In genomic region chr2:126658910-126659613, GRCh38 we compare ENCODE assay signal across 8 cellular contexts. TPM values are rescaled to one million over a fixed set of nuclear protein-coding genes. Genes with fewer than 3 reads are reported as not detected.
DNase-seq lines count a peak whose midpoint lies in the region; TF ChIP-seq lines count a peak whose summit lies in the region.

No MANE protein-coding gene starts in this region.

- peaks cover 27% of the 10 kb centered on the region for H3F3A ChIP-seq in GM23248 (ENCODE audit: insufficient read depth)

- in situ Hi-C loops in GM23248 (cut with MboI), result no loop called here

- H3K27ac ChIP-seq in GM23248, result peak overlapping the region; percentile 99

- 7 to 10% methylated on average over 11 of the region's 11 CpGs for WGBS in GM23248 (ENCODE audit: low coverage in 1 of 2, low lambda C conversion rate in 2 of 2, missing lambda C conversion rate in 2 of 2), 2 experiments

- H2AFZ ChIP-seq in GM23248, result peak overlapping the region; percentile 34; the same call in 1 of the 2 replicates

- DNase-seq in GM12865 (ENCODE audit: low read depth) (peak; percentile 88), GM23248 (peak; percentile 74), NAMALWA (ENCODE audit: low spot score) (peak; percentile 48), kidney tubule cell (ENCODE audit: low spot score) (peak; percentile 44), NCI-H1105 treated with DMSO at 0.1 percent for 48 hours (lab: John Stamatoyannopoulos, UW) (no peak), NCI-H2029 treated with DMSO at 0.1 percent for 48 hours (lab: John Stamatoyannopoulos, UW) (no peak)
- peak; percentile 45 for DNase-seq in activated naive CD4-positive, alpha-beta T cell treated with anti-CD3 and anti-CD28 coated beads, Interleukin-2, amount 50 U/mL, for 16 hours
- DNase-seq in stimulated activated CD8-positive, alpha-beta memory T cell treated with anti-CD3 and anti-CD28 coated beads, Interleukin-15, amount 100 ng/mL, for 48 hours (ENCODE audit: low read depth in 2 of 2), result peak; percentile 49 to 54

- no peaks in the 10 kb centered on the region for H3K36me3 ChIP-seq in GM23248 (ENCODE audit: low read depth)

- H3K4me1 ChIP-seq in GM23248 (ENCODE audit: insufficient read depth), result peaks cover 35% of the 10 kb centered on the region

- peaks cover 12% of the 10 kb centered on the region; the same call in 1 of the 2 replicates for H3K79me2 ChIP-seq in GM23248 (ENCODE audit: insufficient read depth)

- H3K4me3 ChIP-seq in GM12865 (ENCODE audit: low read depth, low read length) (peak overlapping the region; percentile 68), GM23248 (peak overlapping the region; percentile 35)

- no peak for TF ChIP-seq CTCF in GM12865 (IDR thresholded peaks at IDR 0.05; ENCODE audit: insufficient read depth, low read depth, low read length, missing control alignments)

- H3K9ac ChIP-seq in GM23248, result peak overlapping the region; percentile 97

- H3K27me3 ChIP-seq in GM23248 (replicated peaks; ENCODE audit: insufficient read depth), result no peaks in the 10 kb centered on the region

- no peaks in the 10 kb centered on the region for H3K9me2 ChIP-seq in GM23248 (ENCODE audit: insufficient read depth)

- H4K20me1 ChIP-seq in GM23248 (ENCODE audit: insufficient read depth), result no peaks in the 10 kb centered on the region

- H3K9me3 ChIP-seq in GM23248 (ENCODE audit: low read depth), result no peaks in the 10 kb centered on the region

- H3K4me2 ChIP-seq in GM23248 (ENCODE audit: unreplicated experiment), result peak overlapping the region; percentile 74

RNA-seq across cellular contexts. Expression of gene GYPC, which starts 3.1 kb away (rescaled TPM):
- 24.0 and 42.6 TPM in 2 replicates for total RNA-seq in GM23248 (2014; rRNA removed; shearing (Covaris generic))
- 45.8 and 48.2 TPM in 2 replicates for polyA plus RNA-seq in GM23248 (2016; fragmentation: Nextera tagmentation; extraction: Ambion mirVana)

Comparison
In these comparisons a context has a peak if more than half of its experiments do, and no peak if none do; other contexts are left out.
1. DNase-seq: peak in GM12865 (single experiment), GM23248 (single experiment), NAMALWA (single experiment), activated naive CD4-positive, alpha-beta T cell treated with anti-CD3 and anti-CD28 coated beads, Interleukin-2, amount 50 U/mL, for 16 hours (single experiment), kidney tubule cell (single experiment) and stimulated activated CD8-positive, alpha-beta memory T cell treated with anti-CD3 and anti-CD28 coated beads, Interleukin-15, amount 100 ng/mL, for 48 hours (2 of 2); none in NCI-H1105 treated with DMSO at 0.1 percent for 48 hours (single experiment) and NCI-H2029 treated with DMSO at 0.1 percent for 48 hours (single experiment).